ENCODE assay signal across 1 cellular context in the genomic region with DNA sequence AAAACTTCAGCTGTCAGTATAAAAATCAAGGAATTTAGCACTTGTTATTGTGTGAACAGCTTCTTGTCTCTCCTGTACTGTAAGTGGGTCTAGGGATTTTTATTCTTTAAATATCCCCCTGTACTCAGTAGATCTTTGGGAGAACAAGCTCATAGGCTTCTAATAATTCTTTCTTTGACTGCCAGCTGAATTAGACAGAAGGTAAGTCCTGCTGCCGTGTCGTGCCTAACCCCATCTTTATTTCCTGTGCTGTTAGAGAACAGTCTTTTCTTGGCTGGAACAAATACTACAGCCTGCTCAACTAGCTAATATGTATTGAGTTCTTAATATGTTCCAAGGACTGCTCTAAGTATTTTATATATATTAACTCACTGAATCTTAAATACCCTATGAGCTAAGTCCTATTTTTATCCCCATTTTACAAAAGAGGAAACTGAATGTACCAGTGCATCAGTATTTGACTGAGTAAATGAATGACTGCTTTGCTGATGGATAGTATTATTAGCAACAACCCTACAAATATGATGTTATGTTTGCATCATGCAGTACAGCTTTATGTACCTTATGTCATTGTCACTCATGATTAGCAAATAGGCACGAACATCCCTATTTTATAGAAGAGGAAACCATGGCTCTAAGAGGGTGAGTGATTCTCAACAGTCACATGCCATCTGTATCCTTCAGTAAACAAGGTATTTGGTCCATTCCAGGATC.
TF ChIP-seq lines count a peak whose summit lies in the region.

No MANE protein-coding gene starts in this region.

TF ChIP-seq in GM12878, 131 proteins besides CTCF, POLR2A, EP300 and RAD21 (continued from another document):
- TF ChIP-seq, protein P1, sequence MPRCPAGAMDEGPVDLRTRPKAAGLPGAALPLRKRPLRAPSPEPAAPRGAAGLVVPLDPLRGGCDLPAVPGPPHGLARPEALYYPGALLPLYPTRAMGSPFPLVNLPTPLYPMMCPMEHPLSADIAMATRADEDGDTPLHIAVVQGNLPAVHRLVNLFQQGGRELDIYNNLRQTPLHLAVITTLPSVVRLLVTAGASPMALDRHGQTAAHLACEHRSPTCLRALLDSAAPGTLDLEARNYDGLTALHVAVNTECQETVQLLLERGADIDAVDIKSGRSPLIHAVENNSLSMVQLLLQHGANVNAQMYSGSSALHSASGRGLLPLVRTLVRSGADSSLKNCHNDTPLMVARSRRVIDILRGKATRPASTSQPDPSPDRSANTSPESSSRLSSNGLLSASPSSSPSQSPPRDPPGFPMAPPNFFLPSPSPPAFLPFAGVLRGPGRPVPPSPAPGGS (IDR thresholded peaks at IDR 0.05; ENCODE audit: borderline replicate concordance, insufficient read depth, low read depth, low read length, poor library complexity, severe bottlenecking), result peak; percentile 59
- TF ChIP-seq, protein P2, sequence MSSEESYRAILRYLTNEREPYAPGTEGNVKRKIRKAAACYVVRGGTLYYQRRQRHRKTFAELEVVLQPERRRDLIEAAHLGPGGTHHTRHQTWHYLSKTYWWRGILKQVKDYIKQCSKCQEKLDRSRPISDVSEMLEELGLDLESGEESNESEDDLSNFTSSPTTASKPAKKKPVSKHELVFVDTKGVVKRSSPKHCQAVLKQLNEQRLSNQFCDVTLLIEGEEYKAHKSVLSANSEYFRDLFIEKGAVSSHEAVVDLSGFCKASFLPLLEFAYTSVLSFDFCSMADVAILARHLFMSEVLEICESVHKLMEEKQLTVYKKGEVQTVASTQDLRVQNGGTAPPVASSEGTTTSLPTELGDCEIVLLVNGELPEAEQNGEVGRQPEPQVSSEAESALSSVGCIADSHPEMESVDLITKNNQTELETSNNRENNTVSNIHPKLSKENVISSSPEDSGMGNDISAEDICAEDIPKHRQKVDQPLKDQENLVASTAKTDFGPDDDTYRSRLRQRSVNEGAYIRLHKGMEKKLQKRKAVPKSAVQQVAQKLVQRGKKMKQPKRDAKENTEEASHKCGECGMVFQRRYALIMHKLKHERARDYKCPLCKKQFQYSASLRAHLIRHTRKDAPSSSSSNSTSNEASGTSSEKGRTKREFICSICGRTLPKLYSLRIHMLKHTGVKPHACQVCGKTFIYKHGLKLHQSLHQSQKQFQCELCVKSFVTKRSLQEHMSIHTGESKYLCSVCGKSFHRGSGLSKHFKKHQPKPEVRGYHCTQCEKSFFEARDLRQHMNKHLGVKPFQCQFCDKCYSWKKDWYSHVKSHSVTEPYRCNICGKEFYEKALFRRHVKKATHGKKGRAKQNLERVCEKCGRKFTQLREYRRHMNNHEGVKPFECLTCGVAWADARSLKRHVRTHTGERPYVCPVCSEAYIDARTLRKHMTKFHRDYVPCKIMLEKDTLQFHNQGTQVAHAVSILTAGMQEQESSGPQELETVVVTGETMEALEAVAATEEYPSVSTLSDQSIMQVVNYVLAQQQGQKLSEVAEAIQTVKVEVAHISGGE (CRISPR knock-in tag; IDR thresholded peaks at IDR 0.05), result no peak
- TF ChIP-seq JUNB (IDR thresholded peaks at IDR 0.05), result peak; percentile 62
- no peak for TF ChIP-seq E2F4 (IDR thresholded peaks at IDR 0.05; ENCODE audit: low read depth, low read length)
- peak; percentile 57; the same call in 1 of the 2 replicates for TF ChIP-seq PKNOX1 (IDR thresholded peaks at IDR 0.05)
